In genomic region chr1:1547011-1547410, GRCh38 we compare ENCODE assay signal across 31 cellular contexts. TPM values are rescaled to one million over a fixed set of nuclear protein-coding genes. Genes with fewer than 3 reads are reported as not detected.
"Had no signal": no experiment of that assay in that cellular context is flagged by ENCODE, and none has a peak within 500 bp of the region (broad histone marks: within the 10 kb centered on the region; RNA-seq: fewer than 3 reads in every experiment).

No MANE protein-coding gene starts in this region.

- H3K27me3 Mint-ChIP-seq: activated CD4-positive, alpha-beta memory T cell treated with anti-CD3 and anti-CD28 coated beads for 36 hours; activated CD4-positive, alpha-beta T cell treated with anti-CD3 and anti-CD28 coated beads, Interleukin-2, amount 10 ng/mL, durations not matched to agents 24 days and 14 days; T-cell; T-helper 17 cell had no signal

- H3K27ac Mint-ChIP-seq: activated CD4-positive, alpha-beta memory T cell treated with anti-CD3 and anti-CD28 coated beads for 36 hours; activated CD4-positive, alpha-beta T cell treated with anti-CD3 and anti-CD28 coated beads, Interleukin-2, amount 10 ng/mL, durations not matched to agents 24 days and 14 days; activated naive CD4-positive, alpha-beta T cell treated with anti-CD3 and anti-CD28 coated beads for 36 hours; activated T-helper 1 cell treated with anti-CD3 and anti-CD28 coated beads, Interleukin-12 subunit alpha, Interleukin-12 subunit beta, Interleukin-2, Interleukin-4 antibody, amounts not matched to agents 30 ng/mL and 10 ng/mL and 1 ng/mL, durations not matched to agents 14 hours and 24 hours and 36 hours; T-cell; T-helper 17 cell had no signal

- DNase-seq: activated CD4-positive, alpha-beta memory T cell treated with anti-CD3 and anti-CD28 coated beads for 36 hours; activated CD4-positive, alpha-beta T cell treated with anti-CD3 and anti-CD28 coated beads, Interleukin-2, amount 10 ng/mL, durations not matched to agents 24 days and 14 days; activated CD8-positive, alpha-beta memory T cell treated with anti-CD3 and anti-CD28 coated beads, Interleukin-2, amount 50 U/mL, for 4 hours; activated gamma-delta T cell treated with Interleukin-2 at 50 U/mL for 16 hours; activated naive CD4-positive, alpha-beta T cell treated with anti-CD3 and anti-CD28 coated beads for 36 hours; activated T-cell treated with anti-CD3 and anti-CD28 coated beads for 4 hours; activated T-cell treated with anti-CD3 and anti-CD28 coated beads, Interleukin-2, amount 50 U/mL, for 4 hours; amygdala; Kasumi-1; KG1; MG63; NCI-H1048; NCI-H1105 treated with DMSO at 0.1 percent for 48 hours; NCI-H1436; NCI-H1694; NCI-H1930; NCI-H2081 treated with DMSO at 0.1 percent for 48 hours; NCI-H226; NCI-H446 treated with DMSO at 0.1 percent for 48 hours; NCI-H524; SIG-M5; T-cell; T-helper 17 cell; T-helper 9 cell had no signal

- H3K4me3 Mint-ChIP-seq: activated CD4-positive, alpha-beta memory T cell treated with anti-CD3 and anti-CD28 coated beads for 36 hours; activated CD4-positive, alpha-beta T cell treated with anti-CD3 and anti-CD28 coated beads, Interleukin-2, amount 10 ng/mL, durations not matched to agents 24 days and 14 days; activated naive CD4-positive, alpha-beta T cell treated with anti-CD3 and anti-CD28 coated beads for 36 hours; activated T-cell treated with anti-CD3 and anti-CD28 coated beads, Interleukin-2, amount 50 U/mL, for 4 hours; activated T-helper 1 cell treated with anti-CD3 and anti-CD28 coated beads, Interleukin-12 subunit alpha, Interleukin-12 subunit beta, Interleukin-2, Interleukin-4 antibody, amounts not matched to agents 30 ng/mL and 10 ng/mL and 1 ng/mL, durations not matched to agents 14 hours and 24 hours and 36 hours; T-cell; T-helper 17 cell had no signal

- H3K27ac ChIP-seq: ascending aorta, cardiac muscle cell had no signal

- H3K9me3 Mint-ChIP-seq: activated CD4-positive, alpha-beta memory T cell treated with anti-CD3 and anti-CD28 coated beads for 36 hours; activated CD4-positive, alpha-beta T cell treated with anti-CD3 and anti-CD28 coated beads, Interleukin-2, amount 10 ng/mL, durations not matched to agents 24 days and 14 days; activated naive CD4-positive, alpha-beta T cell treated with anti-CD3 and anti-CD28 coated beads for 36 hours; activated naive CD4-positive, alpha-beta T cell treated with anti-CD3 and anti-CD28 coated beads, Interleukin-2, amount 50 U/mL, for 72 hours; activated T-cell treated with anti-CD3 and anti-CD28 coated beads, Interleukin-2, amount 50 U/mL, for 4 hours; activated T-helper 1 cell treated with anti-CD3 and anti-CD28 coated beads, Interleukin-12 subunit alpha, Interleukin-12 subunit beta, Interleukin-2, Interleukin-4 antibody, amounts not matched to agents 30 ng/mL and 10 ng/mL and 1 ng/mL, durations not matched to agents 14 hours and 24 hours and 36 hours; T-cell had no signal

- H3K9me3 ChIP-seq: ascending aorta, MG63 had no signal

- ATAC-seq: activated naive CD4-positive, alpha-beta T cell treated with anti-CD3 and anti-CD28 coated beads, Interleukin-2, amount 50 U/mL, for 72 hours; activated T-cell treated with anti-CD3 and anti-CD28 coated beads, Interleukin-2, amount 50 U/mL, for 4 hours; Panc1; SK-N-SH treated with all-trans-retinoic acid at 6 μM for 48 hours; T-cell; T-helper 17 cell had no signal

- H3K4me1 Mint-ChIP-seq: activated CD4-positive, alpha-beta T cell treated with anti-CD3 and anti-CD28 coated beads, Interleukin-2, amount 10 ng/mL, durations not matched to agents 24 days and 14 days had no signal

- H3K27me3 ChIP-seq: ascending aorta, cardiac muscle cell, MG63 had no signal

- H3K36me3 Mint-ChIP-seq: activated naive CD4-positive, alpha-beta T cell treated with anti-CD3 and anti-CD28 coated beads, Interleukin-2, amount 50 U/mL, for 72 hours; T-cell had no signal

RNA-seq across cellular contexts. Expression of gene TMEM240, which starts 6.6 kb away (rescaled TPM):
- total RNA-seq: activated CD4-positive, alpha-beta T cell treated with anti-CD3 and anti-CD28 coated beads, Interleukin-2, amount 10 ng/mL, durations not matched to agents 24 days and 14 days; activated naive CD4-positive, alpha-beta T cell treated with anti-CD3 and anti-CD28 coated beads for 36 hours; ascending aorta; RPMI7951 had no signal
